In the genomic region with DNA sequence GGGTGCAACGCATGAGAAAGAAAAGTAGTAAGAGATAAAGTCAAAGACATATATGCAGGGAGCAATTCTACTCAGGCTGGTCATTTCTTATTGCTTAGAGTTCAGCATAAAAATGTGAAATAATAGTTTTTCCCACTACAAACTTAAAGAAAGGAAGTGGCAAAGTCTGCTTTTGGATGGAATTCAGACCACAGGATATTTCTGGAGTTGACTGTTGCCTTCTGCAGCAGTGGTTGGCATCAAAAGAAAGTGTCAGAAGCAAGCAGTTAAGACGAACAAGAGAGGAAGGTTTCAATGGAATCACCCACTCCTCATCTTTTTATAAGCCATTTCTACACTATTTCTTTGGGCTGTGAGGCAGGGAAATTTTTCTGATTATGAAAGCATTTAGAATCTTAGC, we compare ENCODE assay signal across 15 cellular contexts. TPM values are rescaled to one million over a fixed set of nuclear protein-coding genes. Genes with fewer than 3 reads are reported as not detected.
"Had no signal": no experiment of that assay in that cellular context is flagged by ENCODE, and none has a peak within 500 bp of the region (broad histone marks: within the 10 kb centered on the region; RNA-seq: fewer than 3 reads in every experiment).

No MANE protein-coding gene starts in this region.

- H3K4me3 Mint-ChIP-seq: activated CD4-positive, alpha-beta memory T cell treated with anti-CD3 and anti-CD28 coated beads, Interleukin-2, amount 10 ng/mL, durations not matched to agents 7 days and 5 days; activated CD4-positive, alpha-beta T cell treated with anti-CD3 and anti-CD28 coated beads for 36 hours; activated T-cell treated with anti-CD3 and anti-CD28 coated beads, Interleukin-2, amount 50 U/mL, for 72 hours; central memory CD8-positive, alpha-beta T cell; dendritic cell treated with granulocyte-macrophage colony-stimulating factor and Interleukin-4, amounts not matched to agents 40 ng/mL and 50 ng/mL, for 4 days; effector memory CD8-positive, alpha-beta T cell; neural crest cell had no signal

- H3K27ac ChIP-seq: ascending aorta, epithelial cell of prostate, thyroid gland, uterus, VCaP had no signal

- H3K4me3 ChIP-seq: ascending aorta, thyroid gland, uterus had no signal

- ATAC-seq: activated CD4-positive, alpha-beta T cell treated with anti-CD3 and anti-CD28 coated beads for 36 hours; activated T-cell treated with anti-CD3 and anti-CD28 coated beads, Interleukin-2, amount 50 U/mL, for 72 hours; effector memory CD8-positive, alpha-beta T cell had no signal

- H3K9me3 ChIP-seq: ascending aorta, thyroid gland, uterus had no signal

- H3K27me3 ChIP-seq: ascending aorta, thyroid gland, uterus had no signal

- H3K4me1 Mint-ChIP-seq: activated CD4-positive, alpha-beta memory T cell treated with anti-CD3 and anti-CD28 coated beads, Interleukin-2, amount 10 ng/mL, durations not matched to agents 7 days and 5 days; activated CD4-positive, alpha-beta T cell treated with anti-CD3 and anti-CD28 coated beads for 36 hours; central memory CD8-positive, alpha-beta T cell; neural crest cell had no signal

- H3K4me1 ChIP-seq: ascending aorta, thyroid gland, uterus had no signal

- DNase-seq: activated CD4-positive, alpha-beta memory T cell treated with anti-CD3 and anti-CD28 coated beads, Interleukin-2, amount 10 ng/mL, durations not matched to agents 7 days and 5 days; activated CD4-positive, alpha-beta T cell treated with anti-CD3 and anti-CD28 coated beads for 36 hours; activated T-cell treated with anti-CD3 and anti-CD28 coated beads, Interleukin-2, amount 50 U/mL, for 72 hours; effector memory CD8-positive, alpha-beta T cell; hippocampal formation; kidney glomerular epithelial cell; retina; thyroid gland; uterus had no signal

- H3K36me3 ChIP-seq: ascending aorta, thyroid gland, uterus had no signal

- H3K27ac Mint-ChIP-seq: activated CD4-positive, alpha-beta memory T cell treated with anti-CD3 and anti-CD28 coated beads, Interleukin-2, amount 10 ng/mL, durations not matched to agents 7 days and 5 days; activated CD4-positive, alpha-beta T cell treated with anti-CD3 and anti-CD28 coated beads for 36 hours; activated T-cell treated with anti-CD3 and anti-CD28 coated beads, Interleukin-2, amount 50 U/mL, for 72 hours; dendritic cell treated with granulocyte-macrophage colony-stimulating factor and Interleukin-4, amounts not matched to agents 40 ng/mL and 50 ng/mL, for 4 days; effector memory CD8-positive, alpha-beta T cell had no signal

RNA-seq across cellular contexts. Expression of a gene that starts 36.2 kb away (rescaled TPM):
- total RNA-seq: activated CD4-positive, alpha-beta memory T cell treated with anti-CD3 and anti-CD28 coated beads, Interleukin-2, amount 10 ng/mL, durations not matched to agents 7 days and 5 days; activated CD4-positive, alpha-beta T cell treated with anti-CD3 and anti-CD28 coated beads for 36 hours; activated T-cell treated with anti-CD3 and anti-CD28 coated beads, Interleukin-2, amount 50 U/mL, for 72 hours had no signal
